8 cellular contexts compared by ENCODE assay signal in genomic region chr11:65888163-65888814, GRCh38. TPM values are rescaled to one million over a fixed set of nuclear protein-coding genes. Genes with fewer than 3 reads are reported as not detected.
A peak's percentile ranks its signal among the peaks of the same experiment; 100 is the strongest.
DNase-seq lines count a peak whose midpoint lies in the region; ATAC-seq and TF ChIP-seq lines count a peak whose summit lies in the region.

Gene FIBP (minus strand): TSS chr11:65888471. CDS start chr11:65888418, 53 bp downstream.

- ATAC-seq in GM21526 (IDR thresholded peaks at IDR 0.05; ENCODE audit: low FRiP score, unreplicated experiment) (peak; percentile 38), PC-3 (peak; percentile 14)

- no TSS peak for BruUV-seq in PC-3 (replicated peaks; lab: Mats Ljungman, UMichigan)

- H3K9ac ChIP-seq in PC-3 (ENCODE audit: low read length) (peak within 1 kb of the TSS; percentile 54), mucosa of rectum (ENCODE audit: low read depth in 1 of 2, low read length in 2 of 2) (peak within 1 kb of the TSS; percentile 87 to 94)

- H3K4me3 ChIP-seq in PC-3 (ENCODE audit: low read length) (peak within 1 kb of the TSS; percentile 72), epithelial cell of proximal tubule (ENCODE audit: low read depth, low read length) (peak within 1 kb of the TSS; percentile 94), mucosa of rectum (ENCODE audit: low read length in 2 of 2) (peak within 1 kb of the TSS; percentile 85 to 90)

- H3K27me3 ChIP-seq in PC-3 (ENCODE audit: low read length) (no peaks in the 10 kb centered on the region), mucosa of rectum (ENCODE audit: control insufficient read depth in 2 of 2, insufficient read depth in 2 of 2, low read length in 2 of 2) (no peaks in the 10 kb centered on the region)

- peak within 1 kb of the TSS; percentile 56 for H3K27ac ChIP-seq in PC-3 (ENCODE audit: low read length)
- H3K27ac ChIP-seq in mucosa of rectum (ENCODE audit: low read depth in 2 of 2, low read length in 2 of 2) = peak within 1 kb of the TSS; percentile 91 to 95

- POLR2A ChIA-PET in PC-3 (lab: Charles Lee; ENCODE audit: unreplicated experiment) = interaction anchor here (0.6 to 1.6 kb wide), 12 partner anchors 10 to 177 kb away, joined by 3 to 42 read pairs (median 12); partner anchors contain the start of gene MUS81

- DNase-seq in Caki2 (ENCODE audit: low read depth) (peak; percentile 92), KBM-7 (peak; percentile 95), PC-3 (peak; percentile 98), activated T-cell treated with anti-CD3 and anti-CD28 coated beads for 48 hours (ENCODE audit: low read depth) (peak; percentile 96), epithelial cell of proximal tubule (ENCODE audit: low read depth) (no peak)
- DNase-seq in stimulated activated CD8-positive, alpha-beta memory T cell treated with anti-CD3 and anti-CD28 coated beads, Interleukin-4, amount 100 ng/mL, for 4 hours (ENCODE audit: low read depth in 2 of 2, low spot score in 1 of 2) = peak; percentile 84 to 91

- H3K9me2 ChIP-seq in PC-3 (replicated peaks; ENCODE audit: low read length) = no peaks in the 10 kb centered on the region

- CTCF ChIA-PET in PC-3 (lab: Charles Lee) = interaction anchor here (0.5 to 2.3 kb wide), 20 partner anchors 10 to 456 kb away, joined by 3 to 26 read pairs (median 7); partner anchors contain the start of genes FOSL1, KAT5 and MUS81

- H3K9me3 ChIP-seq in PC-3 (ENCODE audit: low read length) (no peaks in the 10 kb centered on the region), mucosa of rectum (ENCODE audit: control insufficient read depth in 2 of 2, low read length in 2 of 2) (no peaks in the 10 kb centered on the region)

- peak; percentile 87 for TF ChIP-seq CTCF in PC-3 (conservative IDR thresholded peaks at IDR 0.05; ENCODE audit: low read depth, low read length)
- TF ChIP-seq CTCF in epithelial cell of proximal tubule (conservative IDR thresholded peaks at IDR 0.05; ENCODE audit: low read depth, low read length) = peak; percentile 64

- H3K36me3 ChIP-seq in PC-3 (ENCODE audit: low read depth, low read length) (peaks cover 34% of the 10 kb centered on the region), mucosa of rectum (ENCODE audit: control insufficient read depth in 2 of 2, insufficient read depth in 2 of 2, low read length in 2 of 2) (peaks cover 9 to 21% of the 10 kb centered on the region in 2 donors)

- peaks cover 16% of the 10 kb centered on the region for H3F3A ChIP-seq in PC-3 (ENCODE audit: low read length, unreplicated experiment)

- peak within 1 kb of the TSS; percentile 96 for H3K4me2 ChIP-seq in PC-3 (ENCODE audit: low read length)

- peaks cover 31% of the 10 kb centered on the region for H3K4me1 ChIP-seq in PC-3 (ENCODE audit: insufficient read depth, low read length)
- peaks cover 47 to 48% of the 10 kb centered on the region in 2 donors for H3K4me1 ChIP-seq in mucosa of rectum (ENCODE audit: control insufficient read depth in 2 of 2, insufficient read depth in 2 of 2, low read length in 2 of 2)

- H3K79me2 ChIP-seq in PC-3 (ENCODE audit: low read length) = peaks cover 36% of the 10 kb centered on the region

- intact Hi-C loops in PC-3 (cut with micrococcal nuclease) = loop anchor here (1.0 to 2.0 kb wide), 2 partner anchors 29 to 101 kb away; partner anchors contain the start of gene CFL1

- peak within 1 kb of the TSS; percentile 75 for H2AFZ ChIP-seq in PC-3 (ENCODE audit: low read length)

- peaks cover 8% of the 10 kb centered on the region for H4K20me1 ChIP-seq in PC-3 (ENCODE audit: low read length)

- in situ Hi-C loops in Caki2 (cut with HindIII; ENCODE audit: low pct_unique_long_range_greater_than_20kb, low sequenced_read_pairs) = no loop called here
- in situ Hi-C loops in KBM-7 (cut with MboI; ENCODE audit: low pct_unique_long_range_greater_than_20kb, low sequenced_read_pairs) = no loop called here

RNA-seq across cellular contexts. Expression of gene FIBP, which starts in this region (rescaled TPM):
- 61.1 and 89.5 TPM in 2 replicates for total RNA-seq in Caki2 (2014; rRNA removed; shearing (Covaris generic); ENCODE audit: low replicate concordance)
- total RNA-seq in PC-3 (2014; rRNA removed) (221 TPM in 2 replicates), epithelial cell of proximal tubule (85.3 and 135 TPM in 2 replicates)
